Comparison of ENCODE assay signal across 1 cellular context in genomic region chr1:111705841-111706240, GRCh38.
TF ChIP-seq lines count a peak whose summit lies in the region.

No MANE protein-coding gene starts in this region.

TF ChIP-seq in HepG2, 621 proteins besides CTCF, POLR2A, EP300 and RAD21:
- TF ChIP-seq MXD4 (CRISPR knock-in tag; IDR thresholded peaks at IDR 0.05), result no peak
- TF ChIP-seq PHB2 (IDR thresholded peaks at IDR 0.05; ENCODE audit: partially characterized antibody), result no peak
- no peak for TF ChIP-seq ZNF576 (CRISPR knock-in tag; IDR thresholded peaks at IDR 0.05)
- no peak for TF ChIP-seq IKZF1 (IDR thresholded peaks at IDR 0.05)
- TF ChIP-seq PREB (CRISPR knock-in tag; IDR thresholded peaks at IDR 0.05), result no peak
